ENCODE assay signal across 1 cellular context in the genomic region with DNA sequence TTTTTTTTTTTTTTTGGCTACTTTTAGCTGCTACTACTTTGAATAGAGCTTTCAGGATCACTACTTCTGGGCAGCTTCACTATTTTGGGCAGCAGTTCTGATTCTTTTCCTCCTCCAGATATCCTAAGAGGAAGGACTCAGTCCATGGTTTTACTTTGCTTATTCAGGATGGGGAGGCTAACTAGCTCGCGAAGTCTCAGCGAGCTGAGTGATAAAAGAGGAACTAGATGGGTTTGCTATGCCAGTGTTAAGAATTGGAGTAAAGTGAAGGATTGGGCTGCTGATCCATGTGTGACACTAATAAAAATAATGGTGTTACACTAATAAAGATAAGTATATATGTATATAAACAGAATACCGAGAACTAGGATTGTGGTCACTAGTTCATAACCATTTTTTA.
TF ChIP-seq lines count a peak whose summit lies in the region.

No MANE protein-coding gene starts in this region.

TF ChIP-seq in IMR-90, 13 proteins besides CTCF, POLR2A, EP300 and RAD21:
- TF ChIP-seq CEBPB (IDR thresholded peaks at IDR 0.05; ENCODE audit: low read depth, low read length) = no peak
